In genomic region chr9:35730486-35730854, GRCh38 we compare ENCODE assay signal across 11 cellular contexts. TPM values are rescaled to one million over a fixed set of nuclear protein-coding genes. Genes with fewer than 3 reads are reported as not detected.
A peak's percentile ranks its signal among the peaks of the same experiment; 100 is the strongest.
DNase-seq lines count a peak whose midpoint lies in the region; ATAC-seq and TF ChIP-seq lines count a peak whose summit lies in the region.
"Had no signal": no experiment of that assay in that cellular context is flagged by ENCODE, and none has a peak within 500 bp of the region (broad histone marks: within the 10 kb centered on the region; RNA-seq: fewer than 3 reads in every experiment).

No MANE protein-coding gene starts in this region.

- H3K36me3 ChIP-seq in adipocyte (ENCODE audit: control insufficient read depth, insufficient read depth, low read length, severe bottlenecking) (peaks cover 15% of the 10 kb centered on the region), left lung (peaks cover 0 to 32% of the 10 kb centered on the region in 2 donors), testis (ENCODE audit: low read depth, missing control alignments) (no peaks in the 10 kb centered on the region)

- H3K27me3 ChIP-seq in adipocyte (replicated peaks; ENCODE audit: control insufficient read depth, insufficient read depth, low read length) = no peaks in the 10 kb centered on the region
- no peaks in the 10 kb centered on the region for H3K27me3 ChIP-seq in left lung
- no peaks in the 10 kb centered on the region for H3K27me3 ChIP-seq in testis

- WGBS in testis, 2 donors = 61 to 70% methylated on average over 2 of the region's 2 CpGs

- no peaks in the 10 kb centered on the region for H3K27me3 Mint-ChIP-seq in activated CD4-positive, alpha-beta T cell treated with anti-CD3 and anti-CD28 coated beads for 36 hours
- no peaks in the 10 kb centered on the region for H3K27me3 Mint-ChIP-seq in activated T-helper 17 cell treated with anti-CD3 and anti-CD28 coated beads, Interleukin-2, amount 50 U/mL, for 72 hours

- H3K27ac ChIP-seq in left lung (peak overlapping the region; percentile 96 to 97), testis (peak overlapping the region; percentile 71 to 97)

- TF ChIP-seq CTCF in left lung (IDR thresholded peaks at IDR 0.05) = no peak
- no peak for TF ChIP-seq CTCF in testis (IDR thresholded peaks at IDR 0.05)

- peak overlapping the region; percentile 99 for H3K9ac ChIP-seq in adipocyte (ENCODE audit: low read length)

- CTCF ChIA-PET in activated CD4-positive, alpha-beta T cell treated with anti-CD3 and anti-CD28 coated beads for 36 hours (lab: Charles Lee) = interaction anchor here (0.5 to 8.4 kb wide), 17 partner anchors 8 to 716 kb away, joined by 3 to 68 read pairs (median 4); partner anchors contain the start of genes CCDC107, GBA2, RGP1 and RMRP

- peak overlapping the region; percentile 55 for H3K27ac Mint-ChIP-seq in activated CD4-positive, alpha-beta T cell treated with anti-CD3 and anti-CD28 coated beads for 36 hours
- no peak overlapping the region for H3K27ac Mint-ChIP-seq in activated T-helper 17 cell treated with anti-CD3 and anti-CD28 coated beads, Interleukin-2, amount 50 U/mL, for 72 hours

- H3K36me3 Mint-ChIP-seq in activated CD4-positive, alpha-beta T cell treated with anti-CD3 and anti-CD28 coated beads for 36 hours (ENCODE audit: low read depth) = peaks cover 18% of the 10 kb centered on the region
- peaks cover 17% of the 10 kb centered on the region for H3K36me3 Mint-ChIP-seq in activated T-helper 17 cell treated with anti-CD3 and anti-CD28 coated beads, Interleukin-2, amount 50 U/mL, for 72 hours (ENCODE audit: low read depth)

- intact Hi-C loops in activated CD4-positive, alpha-beta T cell treated with anti-CD3 and anti-CD28 coated beads for 36 hours (cut with DNase I, micrococcal nuclease) = loop anchor here (5.0 to 10.0 kb wide), 6 partner anchors 113 to 1273 kb away; partner anchors contain the start of genes CD72 (in 1 of the 2), DNAI1 (in 1 of the 2), FAM219A (in 1 of the 2) and GNE (in 1 of the 2)
- intact Hi-C loops in left lung (cut with DNase I) (no loop called here), testis (cut with DNase I; ENCODE audit: low total_unique reads) (loop anchor here (10.0 kb wide), 1 partner anchor 84 kb away; the partner anchor contains the start of genes HINT2 and SPAG8)

- no peak for DNase-seq in activated CD4-positive, alpha-beta T cell treated with anti-CD3 and anti-CD28 coated beads for 36 hours
- DNase-seq in activated CD4-positive, alpha-beta T cell treated with anti-CD3 and anti-CD28 coated beads for 1 hour = no peak
- DNase-seq in adipocyte (ENCODE audit: low read depth) (no peak), left lung (no peak), testis (no peak), DMS79 treated with DMSO at 0.1 percent for 48 hours (lab: John Stamatoyannopoulos, UW) (no peak), putamen (ENCODE audit: low spot score) (no peak)

- TF ChIP-seq POLR2A in testis (IDR thresholded peaks at IDR 0.05) = no peak

- H3K4me1 ChIP-seq in adipocyte (ENCODE audit: control insufficient read depth, insufficient read depth, low read length) (peaks cover 71% of the 10 kb centered on the region), left lung (peaks cover 59 to 69% of the 10 kb centered on the region in 2 donors), testis (peaks cover 64% of the 10 kb centered on the region)

- H3K9me3 ChIP-seq in adipocyte (ENCODE audit: control insufficient read depth, low read length) (no peaks in the 10 kb centered on the region), left lung (no peaks in the 10 kb centered on the region), testis (no peaks in the 10 kb centered on the region)

- no peak for ATAC-seq in activated CD4-positive, alpha-beta T cell treated with anti-CD3 and anti-CD28 coated beads for 36 hours
- no peak for ATAC-seq in left lung
- no peak for ATAC-seq in activated T-helper 17 cell treated with anti-CD3 and anti-CD28 coated beads, Interleukin-2, amount 50 U/mL, for 72 hours (replicated peaks)

- H3K4me3 ChIP-seq in adipocyte (ENCODE audit: low read length) (peak overlapping the region; percentile 97), left lung (peak overlapping the region; percentile 80 to 83), testis (no peak overlapping the region)

- POLR2A ChIA-PET in activated CD4-positive, alpha-beta T cell treated with anti-CD3 and anti-CD28 coated beads for 36 hours (lab: Charles Lee) = interaction anchor here (1.1 kb wide), 1 partner anchor 18 kb away, joined by 3 read pairs; no protein-coding TSS in a partner anchor

- no peak overlapping the region for H3K4me3 Mint-ChIP-seq in activated CD4-positive, alpha-beta T cell treated with anti-CD3 and anti-CD28 coated beads for 36 hours
- H3K4me3 Mint-ChIP-seq in activated T-helper 17 cell treated with anti-CD3 and anti-CD28 coated beads, Interleukin-2, amount 50 U/mL, for 72 hours = no peak overlapping the region

- no peaks in the 10 kb centered on the region for H3K9me3 Mint-ChIP-seq in activated CD4-positive, alpha-beta T cell treated with anti-CD3 and anti-CD28 coated beads for 36 hours (ENCODE audit: low read depth)
- no peaks in the 10 kb centered on the region for H3K9me3 Mint-ChIP-seq in activated T-helper 17 cell treated with anti-CD3 and anti-CD28 coated beads, Interleukin-2, amount 50 U/mL, for 72 hours

- peaks cover 23% of the 10 kb centered on the region for H3K4me1 Mint-ChIP-seq in activated CD4-positive, alpha-beta T cell treated with anti-CD3 and anti-CD28 coated beads for 36 hours
- H3K4me1 Mint-ChIP-seq in activated T-helper 17 cell treated with anti-CD3 and anti-CD28 coated beads, Interleukin-2, amount 50 U/mL, for 72 hours = peaks cover 13% of the 10 kb centered on the region

RNA-seq across cellular contexts. Expression of gene TLN1, which starts 1.5 kb away (rescaled TPM):
- total RNA-seq in activated CD4-positive, alpha-beta T cell treated with anti-CD3 and anti-CD28 coated beads for 36 hours = 100 to 1,000 TPM; 217 to 238 TPM
- 100 to 1,000 TPM; 314 to 471 TPM for total RNA-seq in left lung
- total RNA-seq in testis = 100 to 1,000 TPM; 134 to 201 TPM
- polyA plus RNA-seq in testis (ENCODE audit: insufficient read depth, low read depth, low replicate concordance) = 171 TPM
- total RNA-seq in activated T-helper 17 cell treated with anti-CD3 and anti-CD28 coated beads, Interleukin-2, amount 50 U/mL, for 72 hours = 100 to 1,000 TPM; 293 to 458 TPM

RNA-seq across cellular contexts. Expression of gene CREB3, which starts 2.0 kb away (rescaled TPM):
- 10 to 100 TPM; 24.0 to 26.0 TPM for total RNA-seq in activated CD4-positive, alpha-beta T cell treated with anti-CD3 and anti-CD28 coated beads for 36 hours
- total RNA-seq in left lung = 10 to 100 TPM; 39.3 to 42.4 TPM
- total RNA-seq in testis = 10 to 100 TPM; 51.2 to 63.1 TPM
- polyA plus RNA-seq in testis (ENCODE audit: insufficient read depth, low read depth, low replicate concordance) = 85.0 TPM
- 10 to 100 TPM; 23.9 to 40.3 TPM for total RNA-seq in activated T-helper 17 cell treated with anti-CD3 and anti-CD28 coated beads, Interleukin-2, amount 50 U/mL, for 72 hours

RNA-seq across cellular contexts. Expression of gene GBA2, which starts 18.6 kb away (rescaled TPM):
- total RNA-seq in activated CD4-positive, alpha-beta T cell treated with anti-CD3 and anti-CD28 coated beads for 36 hours = 10 to 100 TPM; 19.6 to 23.7 TPM
- total RNA-seq in left lung (10 to 100 TPM; 63.3 to 71.4 TPM), testis (10 to 100 TPM; 66.5 to 77.1 TPM)
- polyA plus RNA-seq in testis (ENCODE audit: insufficient read depth, low read depth, low replicate concordance) = 51.3 TPM
- total RNA-seq in activated T-helper 17 cell treated with anti-CD3 and anti-CD28 coated beads, Interleukin-2, amount 50 U/mL, for 72 hours = 10 to 100 TPM; 27.0 to 36.0 TPM

RNA-seq across cellular contexts. Expression of gene RGP1, which starts 18.6 kb away (rescaled TPM):
- total RNA-seq in activated CD4-positive, alpha-beta T cell treated with anti-CD3 and anti-CD28 coated beads for 36 hours = 10 to 100 TPM; 14.0 to 15.5 TPM
- total RNA-seq in left lung = 10 to 100 TPM; 26.9 to 30.3 TPM
- total RNA-seq in testis = 10 to 100 TPM; 21.1 to 21.4 TPM
- polyA plus RNA-seq in testis (ENCODE audit: insufficient read depth, low read depth, low replicate concordance) = 23.9 TPM
- 10 to 100 TPM; 18.9 to 25.6 TPM for total RNA-seq in activated T-helper 17 cell treated with anti-CD3 and anti-CD28 coated beads, Interleukin-2, amount 50 U/mL, for 72 hours

RNA-seq across cellular contexts. Expression of gene MSMP, which starts 23.6 kb away (rescaled TPM):
- total RNA-seq in activated CD4-positive, alpha-beta T cell treated with anti-CD3 and anti-CD28 coated beads for 36 hours = under 1 TPM in 1 of 2 experiments, not detected in 1; 0.39 TPM
- total RNA-seq in left lung = 1 to 10 TPM in 1 of 2 donors, not detected in 1; 1.1 TPM
- 1 to 10 TPM in 1 of 2 donors, not detected in 1; 1.7 TPM for total RNA-seq in testis
- 1.9 TPM for polyA plus RNA-seq in testis (ENCODE audit: insufficient read depth, low read depth, low replicate concordance)
- not detected for total RNA-seq in activated T-helper 17 cell treated with anti-CD3 and anti-CD28 coated beads, Interleukin-2, amount 50 U/mL, for 72 hours
- total RNA-seq: bronchial epithelial cell, HT1080, SK-MEL-5 had no signal

Comparison
In these comparisons a context has a peak if more than half of its experiments do, and no peak if none do; other contexts are left out.
1. H3K4me3 ChIP-seq: peak in adipocyte (single experiment) and left lung (2 of 2); none in testis (0 of 2).
2. intact Hi-C loops: an anchor here in activated CD4-positive, alpha-beta T cell treated with anti-CD3 and anti-CD28 coated beads for 36 hours (5.0 to 10.0 kb wide) and testis (10.0 kb wide); none called in left lung.